12 cellular contexts compared by ENCODE assay signal in the genomic region with DNA sequence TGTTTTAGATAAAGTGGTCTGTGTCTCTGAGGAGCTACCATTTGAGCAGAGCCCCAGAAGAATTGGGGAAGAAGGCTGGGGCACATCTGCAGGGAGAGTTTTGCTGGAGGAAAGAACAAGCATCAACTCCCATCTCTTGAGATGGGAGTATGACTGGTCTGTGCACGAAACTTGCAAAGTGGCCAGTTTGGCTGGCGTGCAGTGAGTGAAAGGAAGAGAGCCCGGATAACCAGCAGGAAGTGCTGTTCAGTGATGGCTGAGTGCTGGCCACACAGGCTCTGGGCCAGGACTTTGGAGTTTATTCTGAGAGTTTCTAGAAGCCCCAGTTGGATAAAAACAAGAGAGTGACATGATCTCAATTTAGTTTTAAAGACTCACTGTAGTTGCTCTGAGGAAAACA. TPM values are rescaled to one million over a fixed set of nuclear protein-coding genes. Genes with fewer than 3 reads are reported as not detected.
DNase-seq lines count a peak whose midpoint lies in the region; ATAC-seq and TF ChIP-seq lines count a peak whose summit lies in the region.
"Had no signal": no experiment of that assay in that cellular context is flagged by ENCODE, and none has a peak within 500 bp of the region (broad histone marks: within the 10 kb centered on the region; RNA-seq: fewer than 3 reads in every experiment).

No MANE protein-coding gene starts in this region.

- H3K4me1 ChIP-seq in IMR-90 (ENCODE audit: control insufficient read depth, insufficient read depth, low read length) = peaks cover 2% of the 10 kb centered on the region; the same call in 1 of the 2 replicates
- peaks cover 23 to 56% of the 10 kb centered on the region in 2 donors for H3K4me1 ChIP-seq in thoracic aorta (ENCODE audit: control insufficient read depth in 1 of 2, low read depth in 2 of 2)

- H4K8ac ChIP-seq in IMR-90 (ENCODE audit: low read depth in 2 of 2, low read length in 2 of 2) = peak overlapping the region in 1 of 2 experiments; percentile 35; a peak in 1 of 4 replicates

- peaks cover 10% of the 10 kb centered on the region; the same call in 1 of the 2 replicates for H3K9me1 ChIP-seq in IMR-90 (ENCODE audit: insufficient read depth, low read length)

- dilution Hi-C loops in IMR-90 (cut with HindIII; ENCODE audit: low sequenced_read_pairs, unreplicated experiment) = no loop called here

- H3K9me3 Mint-ChIP-seq in nephron progenitor cell = peaks cover 11% of the 10 kb centered on the region
- H3K9me3 Mint-ChIP-seq: activated T-cell treated with anti-CD3 and anti-CD28 coated beads, Interleukin-2, amount 50 U/mL, for 24 hours had no signal

- no peak overlapping the region for H4K5ac ChIP-seq in IMR-90 (ENCODE audit: low read depth, low read length)

- no peak overlapping the region for H3K27ac Mint-ChIP-seq in nephron progenitor cell
- H3K27ac Mint-ChIP-seq: activated T-cell treated with anti-CD3 and anti-CD28 coated beads, Interleukin-2, amount 50 U/mL, for 24 hours had no signal

- TF ChIP-seq POLR2A in IMR-90 (IDR thresholded peaks at IDR 0.05; ENCODE audit: low read depth, low read length) = no peak

- H2AFZ ChIP-seq in IMR-90 (replicated peaks; ENCODE audit: low read length, poor library complexity) = no peak overlapping the region

- no peak overlapping the region for H3K9ac ChIP-seq in IMR-90 (ENCODE audit: low read depth, low read length)

- H2AK9ac ChIP-seq in IMR-90 (replicated peaks; ENCODE audit: low read depth, low read length, poor library complexity) = no peak overlapping the region

- H3K79me1 ChIP-seq in IMR-90 (ENCODE audit: low read depth in 1 of 2, low read length in 2 of 2) = peaks cover 21 to 58% of the 10 kb centered on the region in 2 experiments

- H3K4me3 ChIP-seq in IMR-90 (ENCODE audit: insufficient read depth, low read depth, low read length) (no peak overlapping the region), cardiac fibroblast (replicated peaks in 1 of 2; ENCODE audit: low read depth in 2 of 2, low read length in 2 of 2) (no peak overlapping the region), thoracic aorta (no peak overlapping the region)

- TF ChIP-seq CTCF in IMR-90 (conservative IDR thresholded peaks at IDR 0.05; ENCODE audit: low read depth, low read length) (no peak), cardiac fibroblast (IDR thresholded peaks at IDR 0.05; ENCODE audit: low read depth, low read length) (no peak), thoracic aorta (IDR thresholded peaks at IDR 0.05) (no peak), nephron progenitor cell (IDR thresholded peaks at IDR 0.05) (no peak)

- H3K18ac ChIP-seq in IMR-90 (ENCODE audit: low read depth, low read length) = no peak overlapping the region

- no peak overlapping the region for H4K91ac ChIP-seq in IMR-90 (ENCODE audit: insufficient read depth, low read depth, low read length)

- H2BK120ac ChIP-seq in IMR-90 (ENCODE audit: low read depth, low read length) = no peak overlapping the region

- no peak overlapping the region for H3K56ac ChIP-seq in IMR-90 (ENCODE audit: extremely low read depth, insufficient read depth, low read length)

- H3K4me3 Mint-ChIP-seq in nephron progenitor cell = no peak overlapping the region
- H3K4me3 Mint-ChIP-seq: activated T-cell treated with anti-CD3 and anti-CD28 coated beads, Interleukin-2, amount 50 U/mL, for 24 hours had no signal

- ATAC-seq in IMR-90 (ENCODE audit: low read depth) (peak; percentile 27; the same call in 1 of the 2 replicates), left cardiac atrium (peak; percentile 91 to 94), thoracic aorta (ENCODE audit: insufficient number of reproducible peaks, low FRiP score, low read depth) (no peak), GM21381 (IDR thresholded peaks at IDR 0.05; ENCODE audit: unreplicated experiment) (no peak)
- ATAC-seq: SK-N-SH treated with all-trans-retinoic acid at 6 μM for 48 hours had no signal

- no peak overlapping the region; the same call in 1 of the 2 replicates for H2BK20ac ChIP-seq in IMR-90 (ENCODE audit: low read depth, low read length)

- POLR2A ChIA-PET in IMR-90 (lab: Charles Lee; ENCODE audit: unreplicated experiment) = no interaction called here

- H4K20me1 ChIP-seq in IMR-90 (ENCODE audit: insufficient read depth, low read length) = peaks cover 13% of the 10 kb centered on the region; the same call in 1 of the 2 replicates

- H3K27ac ChIP-seq in IMR-90 (ENCODE audit: insufficient read depth, low read length) = no peak overlapping the region
- peak overlapping the region; percentile 52 to 55 for H3K27ac ChIP-seq in thoracic aorta

- H3K4me2 ChIP-seq in IMR-90 (ENCODE audit: low read depth, low read length) = no peak overlapping the region

- H2AK5ac ChIP-seq in IMR-90 (ENCODE audit: low read depth, low read length) = no peak overlapping the region

- DNase-seq in IMR-90 (peak; percentile 6), cardiac fibroblast (ENCODE audit: low read depth in 2 of 2) (peak; percentile 67 to 80), left cardiac atrium (peak; percentile 71), thoracic aorta (ENCODE audit: low spot score) (no peak), NCI-H446 treated with DMSO at 0.1 percent for 48 hours (lab: John Stamatoyannopoulos, UW) (no peak), nephron progenitor cell (no peak)
- DNase-seq: activated T-cell treated with anti-CD3 and anti-CD28 coated beads, Interleukin-2, amount 50 U/mL, for 24 hours; COR-L47; NCI-H2029 treated with DMSO at 0.1 percent for 48 hours; NK-92 treated with Interleukin-12 subunit alpha and Interleukin-12 subunit beta, amount 100 ng/mL, for 24 hours had no signal

- H3K4ac ChIP-seq in IMR-90 (ENCODE audit: low read depth, low read length) = peak overlapping the region; percentile 49; the same call in 1 of the 2 replicates

- peaks cover 7% of the 10 kb centered on the region for H3K36me3 ChIP-seq in IMR-90 (ENCODE audit: control insufficient read depth, insufficient read depth, low read length)
- H3K36me3 ChIP-seq in thoracic aorta = peaks cover 3% of the 10 kb centered on the region

- no peaks in the 10 kb centered on the region for H3K27me3 ChIP-seq in IMR-90 (ENCODE audit: control insufficient read depth, insufficient read depth, low read length)
- H3K27me3 ChIP-seq in thoracic aorta (replicated peaks; ENCODE audit: insufficient read depth) = no peaks in the 10 kb centered on the region

- H3K4me1 Mint-ChIP-seq in nephron progenitor cell = peaks cover 7% of the 10 kb centered on the region

- no peak overlapping the region for H2BK5ac ChIP-seq in IMR-90 (ENCODE audit: low read depth, low read length, poor library complexity, severe bottlenecking)

- H3K36me3 Mint-ChIP-seq in nephron progenitor cell (ENCODE audit: low read depth) = peaks cover 61% of the 10 kb centered on the region

- peak overlapping the region; percentile 57; the same call in 1 of the 2 replicates for H3K14ac ChIP-seq in IMR-90 (replicated peaks; ENCODE audit: low read depth, low read length)

- WGBS in IMR-90 (ENCODE audit: extremely low coverage in 2 of 2, insufficient read length in 1 of 2), 2 experiments = 100% methylated on average over 2 of the region's 3 CpGs; no CpG with 5 or more reads in 1 of the 2 experiments

- H3K27me3 Mint-ChIP-seq in nephron progenitor cell (ENCODE audit: low read depth, poor library complexity) = peaks cover 7% of the 10 kb centered on the region
- H3K27me3 Mint-ChIP-seq: activated T-cell treated with anti-CD3 and anti-CD28 coated beads, Interleukin-2, amount 50 U/mL, for 24 hours had no signal

- H3K23ac ChIP-seq in IMR-90 (ENCODE audit: low read depth, low read length) = peak overlapping the region; percentile 36; the same call in 1 of the 2 replicates

- TF ChIP-seq RAD21 in IMR-90 (IDR thresholded peaks at IDR 0.05; ENCODE audit: low read length) = no peak

- intact Hi-C loops in IMR-90 (cut with micrococcal nuclease) (no loop called here), left cardiac atrium (cut with DNase I) (no loop called here)

- H2BK15ac ChIP-seq in IMR-90 (ENCODE audit: low read depth, low read length) = no peak overlapping the region

- in situ Hi-C loops in IMR-90 (cut with MboI; ENCODE audit: low sequenced_read_pairs) = no loop called here

- H3K9me3 ChIP-seq in IMR-90 (ENCODE audit: control insufficient read depth, insufficient read depth, low read length) (no peaks in the 10 kb centered on the region), thoracic aorta (no peaks in the 10 kb centered on the region)

- no TSS peak for BruUV-seq in IMR-90 (replicated peaks; lab: Mats Ljungman, UMichigan)

- CTCF ChIA-PET in IMR-90 (lab: Yijun Ruan, JAX) = no interaction called here

TF ChIP-seq in IMR-90, 13 proteins besides CTCF, POLR2A, EP300 and RAD21 (continues in another document):
- TF ChIP-seq BHLHE40 (IDR thresholded peaks at IDR 0.05; ENCODE audit: low read depth, low read length) (no peak), MXI1 (IDR thresholded peaks at IDR 0.05; ENCODE audit: borderline replicate concordance, low read depth, low read length) (no peak), RCOR1 (IDR thresholded peaks at IDR 0.05; ENCODE audit: insufficient replicate concordance, low read length) (no peak), SMC3 (IDR thresholded peaks at IDR 0.05; ENCODE audit: low read depth, low read length) (no peak), MAFK (IDR thresholded peaks at IDR 0.05; ENCODE audit: low read depth, low read length) (no peak), CHD1 (IDR thresholded peaks at IDR 0.05; ENCODE audit: low read depth, low read length) (no peak), NFE2L2 (IDR thresholded peaks at IDR 0.05; ENCODE audit: low read depth, low read length) (no peak), RFX5 (IDR thresholded peaks at IDR 0.05; ENCODE audit: low read depth, low read length) (no peak), MAZ (IDR thresholded peaks at IDR 0.05; ENCODE audit: borderline replicate concordance, low read depth, low read length) (no peak)
- TF ChIP-seq, protein P1, sequence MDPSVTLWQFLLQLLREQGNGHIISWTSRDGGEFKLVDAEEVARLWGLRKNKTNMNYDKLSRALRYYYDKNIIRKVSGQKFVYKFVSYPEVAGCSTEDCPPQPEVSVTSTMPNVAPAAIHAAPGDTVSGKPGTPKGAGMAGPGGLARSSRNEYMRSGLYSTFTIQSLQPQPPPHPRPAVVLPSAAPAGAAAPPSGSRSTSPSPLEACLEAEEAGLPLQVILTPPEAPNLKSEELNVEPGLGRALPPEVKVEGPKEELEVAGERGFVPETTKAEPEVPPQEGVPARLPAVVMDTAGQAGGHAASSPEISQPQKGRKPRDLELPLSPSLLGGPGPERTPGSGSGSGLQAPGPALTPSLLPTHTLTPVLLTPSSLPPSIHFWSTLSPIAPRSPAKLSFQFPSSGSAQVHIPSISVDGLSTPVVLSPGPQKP (IDR thresholded peaks at IDR 0.05; ENCODE audit: borderline replicate concordance, low read depth, low read length) = no peak

RNA-seq across cellular contexts. Expression of a gene that starts 34.4 kb away (rescaled TPM):
- total RNA-seq in IMR-90 (2012; rRNA removed) (11.5 and 13.6 TPM in 2 replicates), left cardiac atrium (100 to 1,000 TPM; 203 to 250 TPM), thoracic aorta (100 to 1,000 TPM; 349 to 483 TPM)
- polyA plus RNA-seq in IMR-90 (2012; rRNA removed) = 10.9 and 11.6 TPM in 2 replicates
- 4.9 and 6.7 TPM in 2 replicates for polyA plus RNA-seq in IMR-90 (2012; cell fraction: cytosol; rRNA removed)
- polyA plus RNA-seq in IMR-90 (2012; cell fraction: nucleus; rRNA removed; ENCODE audit: low replicate concordance) = 19.7 and 44.0 TPM in 2 replicates

Comparison
In these comparisons a context has a peak if more than half of its experiments do, and no peak if none do; other contexts are left out.
1. ATAC-seq: peak in IMR-90 (single experiment) and left cardiac atrium (2 of 2); none in thoracic aorta (single experiment) and GM21381 (single experiment).
2. DNase-seq: peak in IMR-90 (single experiment), cardiac fibroblast (2 of 2) and left cardiac atrium (single experiment); none in thoracic aorta (single experiment), NCI-H446 treated with DMSO at 0.1 percent for 48 hours (single experiment) and nephron progenitor cell (single experiment).
3. RNA of a gene that starts 34.4 kb away (total RNA-seq): 349 to 483 TPM in thoracic aorta and 203 to 250 TPM in left cardiac atrium; 11.5 to 13.6 TPM in IMR-90; every median in the first group is over 10 times any median in the second.